25 cellular contexts compared by ENCODE assay signal in the genomic region with DNA sequence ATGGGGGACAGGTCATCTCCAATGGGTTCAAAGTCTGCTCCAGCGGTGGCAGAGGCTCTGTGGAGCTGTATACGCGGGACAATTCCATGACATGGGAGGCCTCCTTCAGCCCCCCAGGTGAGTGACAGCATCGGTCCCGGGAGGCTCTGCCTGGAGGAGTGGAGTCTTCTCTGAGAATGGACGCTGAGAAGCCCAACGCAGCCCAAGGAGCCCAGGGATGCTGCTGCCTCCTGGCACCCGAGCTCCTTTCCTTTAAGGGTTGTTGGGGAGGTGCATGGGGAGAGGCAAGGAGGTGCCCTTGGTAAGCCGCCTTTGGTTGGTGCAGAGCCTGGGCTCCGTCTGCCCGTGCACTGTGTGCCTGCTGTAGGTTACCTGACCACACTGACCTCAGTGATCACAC. TPM values are rescaled to one million over a fixed set of nuclear protein-coding genes. Genes with fewer than 3 reads are reported as not detected.
"Had no signal": no experiment of that assay in that cellular context is flagged by ENCODE, and none has a peak within 500 bp of the region (broad histone marks: within the 10 kb centered on the region; RNA-seq: fewer than 3 reads in every experiment).

No MANE protein-coding gene starts in this region.

- H3K27ac Mint-ChIP-seq: activated naive CD4-positive, alpha-beta T cell treated with anti-CD3 and anti-CD28 coated beads for 36 hours; activated naive CD8-positive, alpha-beta T cell treated with anti-CD3 and anti-CD28 coated beads, Interleukin-2, amount 10 ng/mL, durations not matched to agents 7 days and 5 days; mesothelial cell of epicardium; natural killer cell; stimulated activated naive CD8-positive, alpha-beta T cell treated with anti-CD3 and anti-CD28 coated beads, Interleukin-15, Interleukin-2, amounts not matched to agents 100 ng/mL and 50 ng/mL, for 24 hours had no signal

- H3K27me3 ChIP-seq: heart right ventricle, pancreas, tibial nerve, uterus had no signal

- H3K9me3 Mint-ChIP-seq: activated naive CD4-positive, alpha-beta T cell treated with anti-CD3 and anti-CD28 coated beads for 36 hours; activated naive CD8-positive, alpha-beta T cell treated with anti-CD3 and anti-CD28 coated beads, Interleukin-2, amount 10 ng/mL, durations not matched to agents 7 days and 5 days; mesothelial cell of epicardium; natural killer cell; stimulated activated naive CD8-positive, alpha-beta T cell treated with anti-CD3 and anti-CD28 coated beads, Interleukin-15, Interleukin-2, amounts not matched to agents 100 ng/mL and 50 ng/mL, for 24 hours had no signal

- H3K36me3 Mint-ChIP-seq: activated naive CD8-positive, alpha-beta T cell treated with anti-CD3 and anti-CD28 coated beads, Interleukin-2, amount 10 ng/mL, durations not matched to agents 7 days and 5 days; mesothelial cell of epicardium; natural killer cell had no signal

- H3K36me3 ChIP-seq: neutrophil, pancreas, tibial nerve, uterus, WERI-Rb-1 had no signal

- H3K4me3 ChIP-seq: heart right ventricle, pancreas, psoas muscle, tibial nerve, uterus had no signal

- H3K9me3 ChIP-seq: heart right ventricle, neutrophil, pancreas, psoas muscle, tibial nerve, uterus had no signal

- H3K27me3 Mint-ChIP-seq: stimulated activated naive CD8-positive, alpha-beta T cell treated with anti-CD3 and anti-CD28 coated beads, Interleukin-15, Interleukin-2, amounts not matched to agents 100 ng/mL and 50 ng/mL, for 24 hours had no signal

- H3K4me3 Mint-ChIP-seq: activated naive CD4-positive, alpha-beta T cell treated with anti-CD3 and anti-CD28 coated beads for 36 hours; activated naive CD8-positive, alpha-beta T cell treated with anti-CD3 and anti-CD28 coated beads, Interleukin-2, amount 10 ng/mL, durations not matched to agents 7 days and 5 days; mesothelial cell of epicardium; natural killer cell; stimulated activated naive CD8-positive, alpha-beta T cell treated with anti-CD3 and anti-CD28 coated beads, Interleukin-15, Interleukin-2, amounts not matched to agents 100 ng/mL and 50 ng/mL, for 24 hours had no signal

- H3K4me1 ChIP-seq: pancreas, psoas muscle, uterus had no signal

- ATAC-seq: left lobe of liver, natural killer cell, psoas muscle, right cardiac atrium had no signal

- H3K27ac ChIP-seq: neutrophil, pancreas, psoas muscle, WERI-Rb-1 had no signal

- DNase-seq: activated CD4-positive, alpha-beta T cell treated with anti-CD3 and anti-CD28 coated beads for 1 hour; activated CD8-positive, alpha-beta memory T cell treated with anti-CD3 and anti-CD28 coated beads, Interleukin-2, amount 50 U/mL, for 48 hours; activated effector memory CD4-positive, alpha-beta T cell treated with Interleukin-2 at 50 U/mL for 16 hours; activated naive CD4-positive, alpha-beta T cell treated with anti-CD3 and anti-CD28 coated beads for 36 hours; activated naive CD8-positive, alpha-beta T cell treated with anti-CD3 and anti-CD28 coated beads, Interleukin-2, amount 10 ng/mL, durations not matched to agents 7 days and 5 days; activated T-cell treated with anti-CD3 and anti-CD28 coated beads, Interleukin-2, amount 50 U/mL, for 48 hours; amniotic stem cell; cerebellar nuclear complex; heart right ventricle; kidney; natural killer cell; pancreas; psoas muscle; stimulated activated CD4-positive, alpha-beta T cell treated with anti-CD3 and anti-CD28 coated beads, Interleukin-12 subunit alpha, Interleukin-12 subunit beta, amount 100 ng/mL, for 4 hours; substantia nigra; uterus; WERI-Rb-1 had no signal

RNA-seq across cellular contexts. Expression of a gene that starts 28.2 kb away (rescaled TPM):
- total RNA-seq: activated naive CD4-positive, alpha-beta T cell treated with anti-CD3 and anti-CD28 coated beads for 36 hours; activated naive CD8-positive, alpha-beta T cell treated with anti-CD3 and anti-CD28 coated beads, Interleukin-2, amount 10 ng/mL, durations not matched to agents 7 days and 5 days; bronchial epithelial cell; epithelial cell of proximal tubule had no signal
